In the genomic region with DNA sequence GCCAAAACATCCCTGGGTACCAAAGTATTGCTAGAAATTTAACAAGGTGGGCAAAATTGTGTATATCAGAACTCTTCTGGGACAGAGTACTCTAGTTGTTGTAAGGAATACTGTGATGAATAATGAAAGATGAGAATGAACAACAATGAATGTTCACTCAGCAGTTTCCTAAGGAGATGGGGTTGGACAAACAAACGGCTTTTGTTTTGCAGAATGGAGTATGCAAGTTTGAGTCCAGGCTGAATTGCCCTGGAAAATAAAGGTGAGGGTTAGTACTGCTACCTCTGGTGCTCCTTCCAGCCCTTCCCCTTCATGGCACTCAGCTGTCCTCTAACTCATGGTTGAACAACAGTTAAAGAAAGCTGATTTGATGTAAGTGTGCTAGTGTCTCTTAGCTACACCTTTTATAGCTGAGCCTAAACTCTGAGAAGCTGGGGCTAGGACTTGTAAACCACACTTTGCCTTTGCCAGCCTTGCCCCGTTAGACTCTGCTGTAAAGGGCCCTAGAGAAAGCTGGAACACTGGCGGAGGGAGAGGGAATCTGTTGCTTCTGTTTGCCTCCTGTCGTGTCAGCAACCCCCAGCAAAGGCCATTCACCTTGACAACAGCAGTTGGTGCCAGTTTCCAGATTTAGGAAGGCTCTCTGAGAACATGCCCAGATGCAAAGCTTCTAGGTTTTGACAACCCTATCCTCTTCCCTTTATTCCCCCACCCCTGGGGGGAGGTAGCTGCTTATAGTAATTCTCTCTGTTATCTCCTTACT, we compare ENCODE assay signal across 2 cellular contexts.
TF ChIP-seq lines count a peak whose summit lies in the region.

No MANE protein-coding gene starts in this region.

TF ChIP-seq in liver, 16 proteins besides CTCF, POLR2A, EP300 and RAD21:
- no peak for TF ChIP-seq REST (IDR thresholded peaks at IDR 0.05)
- TF ChIP-seq NR2F2 (IDR thresholded peaks at IDR 0.05): no peak
- TF ChIP-seq GABPA (IDR thresholded peaks at IDR 0.05 in 1 of 2, conservative IDR thresholded peaks at IDR 0.05 in 1 of 2): no peak
- no peak for TF ChIP-seq YY1 (IDR thresholded peaks at IDR 0.05)
- TF ChIP-seq, protein P1, sequence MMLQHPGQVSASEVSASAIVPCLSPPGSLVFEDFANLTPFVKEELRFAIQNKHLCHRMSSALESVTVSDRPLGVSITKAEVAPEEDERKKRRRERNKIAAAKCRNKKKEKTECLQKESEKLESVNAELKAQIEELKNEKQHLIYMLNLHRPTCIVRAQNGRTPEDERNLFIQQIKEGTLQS (IDR thresholded peaks at IDR 0.05): no peak
- no peak for TF ChIP-seq MAX (IDR thresholded peaks at IDR 0.05)
- TF ChIP-seq RXRA (IDR thresholded peaks at IDR 0.05): peak; percentile 82 to 89
- TF ChIP-seq SP1 (IDR thresholded peaks at IDR 0.05): peak; percentile 67
- peak; percentile 23 to 39 for TF ChIP-seq HNF4A (conservative IDR thresholded peaks at IDR 0.05)
- TF ChIP-seq, protein P2, sequence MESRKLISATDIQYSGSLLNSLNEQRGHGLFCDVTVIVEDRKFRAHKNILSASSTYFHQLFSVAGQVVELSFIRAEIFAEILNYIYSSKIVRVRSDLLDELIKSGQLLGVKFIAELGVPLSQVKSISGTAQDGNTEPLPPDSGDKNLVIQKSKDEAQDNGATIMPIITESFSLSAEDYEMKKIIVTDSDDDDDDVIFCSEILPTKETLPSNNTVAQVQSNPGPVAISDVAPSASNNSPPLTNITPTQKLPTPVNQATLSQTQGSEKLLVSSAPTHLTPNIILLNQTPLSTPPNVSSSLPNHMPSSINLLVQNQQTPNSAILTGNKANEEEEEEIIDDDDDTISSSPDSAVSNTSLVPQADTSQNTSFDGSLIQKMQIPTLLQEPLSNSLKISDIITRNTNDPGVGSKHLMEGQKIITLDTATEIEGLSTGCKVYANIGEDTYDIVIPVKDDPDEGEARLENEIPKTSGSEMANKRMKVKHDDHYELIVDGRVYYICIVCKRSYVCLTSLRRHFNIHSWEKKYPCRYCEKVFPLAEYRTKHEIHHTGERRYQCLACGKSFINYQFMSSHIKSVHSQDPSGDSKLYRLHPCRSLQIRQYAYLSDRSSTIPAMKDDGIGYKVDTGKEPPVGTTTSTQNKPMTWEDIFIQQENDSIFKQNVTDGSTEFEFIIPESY (IDR thresholded peaks at IDR 0.05): no peak
- peak; percentile 19 for TF ChIP-seq HNF4G (IDR thresholded peaks at IDR 0.05)
- TF ChIP-seq TAF1 (conservative IDR thresholded peaks at IDR 0.05): no peak
- no peak for TF ChIP-seq EGR1 (IDR thresholded peaks at IDR 0.05; ENCODE audit: low read depth in 2 of 2)
- TF ChIP-seq FOXA1 (IDR thresholded peaks at IDR 0.05): no peak
- no peak for TF ChIP-seq JUND (IDR thresholded peaks at IDR 0.05)
- no peak for TF ChIP-seq FOXA2 (IDR thresholded peaks at IDR 0.05)
TF ChIP-seq in liver: peak in this region for 4.

TF ChIP-seq in HepG2, 621 proteins besides CTCF, POLR2A, EP300 and RAD21:
- TF ChIP-seq ZNF431 (CRISPR knock-in tag; IDR thresholded peaks at IDR 0.05; ENCODE audit: borderline replicate concordance, low read depth): no peak
- no peak for TF ChIP-seq POLR2AphosphoS5 (IDR thresholded peaks at IDR 0.05; ENCODE audit: low read depth, low read length)
- no peak for TF ChIP-seq TCF7L2 (IDR thresholded peaks at IDR 0.05; ENCODE audit: low read depth, low read length)
- no peak for TF ChIP-seq ZNF234 (CRISPR knock-in tag; conservative IDR thresholded peaks at IDR 0.05)
- TF ChIP-seq JDP2 (CRISPR knock-in tag; IDR thresholded peaks at IDR 0.05; ENCODE audit: borderline replicate concordance): no peak
- TF ChIP-seq TP53 (CRISPR knock-in tag; conservative IDR thresholded peaks at IDR 0.05): no peak
- no peak for TF ChIP-seq HOXA5 (CRISPR knock-in tag; IDR thresholded peaks at IDR 0.05)
